Comparison of ENCODE assay signal across 1 cellular context in genomic region chr10:24202181-24202570, GRCh38.
TF ChIP-seq lines count a peak whose summit lies in the region.

No MANE protein-coding gene starts in this region.

TF ChIP-seq in HepG2, 621 proteins besides CTCF, POLR2A, EP300 and RAD21 (continued from another document and continues in another):
- TF ChIP-seq, protein P1, sequence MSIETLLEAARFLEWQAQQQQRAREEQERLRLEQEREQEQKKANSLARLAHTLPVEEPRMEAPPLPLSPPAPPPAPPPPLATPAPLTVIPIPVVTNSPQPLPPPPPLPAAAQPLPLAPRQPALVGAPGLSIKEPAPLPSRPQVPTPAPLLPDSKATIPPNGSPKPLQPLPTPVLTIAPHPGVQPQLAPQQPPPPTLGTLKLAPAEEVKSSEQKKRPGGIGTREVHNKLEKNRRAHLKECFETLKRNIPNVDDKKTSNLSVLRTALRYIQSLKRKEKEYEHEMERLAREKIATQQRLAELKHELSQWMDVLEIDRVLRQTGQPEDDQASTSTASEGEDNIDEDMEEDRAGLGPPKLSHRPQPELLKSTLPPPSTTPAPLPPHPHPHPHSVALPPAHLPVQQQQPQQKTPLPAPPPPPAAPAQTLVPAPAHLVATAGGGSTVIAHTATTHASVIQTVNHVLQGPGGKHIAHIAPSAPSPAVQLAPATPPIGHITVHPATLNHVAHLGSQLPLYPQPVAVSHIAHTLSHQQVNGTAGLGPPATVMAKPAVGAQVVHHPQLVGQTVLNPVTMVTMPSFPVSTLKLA (IDR thresholded peaks at IDR 0.05) = no peak
- TF ChIP-seq ZXDC (CRISPR knock-in tag; IDR thresholded peaks at IDR 0.05) (no peak), PAXIP1 (CRISPR knock-in tag; conservative IDR thresholded peaks at IDR 0.05) (peak; percentile 47), ZNF772 (CRISPR knock-in tag; IDR thresholded peaks at IDR 0.05) (no peak), GABPB1 (CRISPR knock-in tag; IDR thresholded peaks at IDR 0.05) (no peak), PHF21A (CRISPR knock-in tag; IDR thresholded peaks at IDR 0.05) (no peak), ARID2 (CRISPR knock-in tag; IDR thresholded peaks at IDR 0.05; ENCODE audit: borderline replicate concordance) (no peak), USF2 (IDR thresholded peaks at IDR 0.05; ENCODE audit: low read depth, low read length) (no peak), USF2 (CRISPR knock-in tag; IDR thresholded peaks at IDR 0.05; ENCODE audit: borderline replicate concordance) (no peak), MEIS1 (CRISPR knock-in tag; IDR thresholded peaks at IDR 0.05; ENCODE audit: borderline replicate concordance) (peak; percentile 31; the same call in 1 of the 2 replicates), CCAR2 (optimal IDR thresholded peaks at IDR 0.05; ENCODE audit: low read depth, low read length) (no peak), SIN3A (IDR thresholded peaks at IDR 0.05; ENCODE audit: borderline replicate concordance, low read depth, low read length) (no peak), NCOA5 (CRISPR knock-in tag; IDR thresholded peaks at IDR 0.05) (no peak), MXD1 (CRISPR knock-in tag; IDR thresholded peaks at IDR 0.05) (no peak), NCOA2 (CRISPR knock-in tag; IDR thresholded peaks at IDR 0.05) (no peak), ZNF703 (CRISPR knock-in tag; IDR thresholded peaks at IDR 0.05; ENCODE audit: borderline replicate concordance) (no peak), TAF15 (IDR thresholded peaks at IDR 0.05; ENCODE audit: low read depth, low read length, poor library complexity, severe bottlenecking) (no peak), FOXP4 (CRISPR knock-in tag; IDR thresholded peaks at IDR 0.05) (no peak; the same call in 1 of the 2 replicates), ZNF33A (CRISPR knock-in tag; IDR thresholded peaks at IDR 0.05; ENCODE audit: borderline replicate concordance) (no peak), ADNP (CRISPR knock-in tag; IDR thresholded peaks at IDR 0.05) (no peak), MZF1 (CRISPR knock-in tag; IDR thresholded peaks at IDR 0.05; ENCODE audit: borderline replicate concordance) (no peak), MTA1 (CRISPR knock-in tag; IDR thresholded peaks at IDR 0.05; ENCODE audit: borderline replicate concordance) (peak; percentile 58; the same call in 1 of the 2 replicates), ZNF766 (CRISPR knock-in tag; IDR thresholded peaks at IDR 0.05; ENCODE audit: borderline replicate concordance) (no peak), NONO (IDR thresholded peaks at IDR 0.05) (no peak), NONO (CRISPR knock-in tag; conservative IDR thresholded peaks at IDR 0.05) (no peak), IRX3 (CRISPR knock-in tag; IDR thresholded peaks at IDR 0.05; ENCODE audit: borderline replicate concordance, low read depth) (no peak), NFATC3 (CRISPR knock-in tag; IDR thresholded peaks at IDR 0.05) (no peak), TOE1 (CRISPR knock-in tag; IDR thresholded peaks at IDR 0.05) (no peak), SKI (IDR thresholded peaks at IDR 0.05; ENCODE audit: partially characterized antibody) (no peak), ARNT2 (CRISPR knock-in tag; IDR thresholded peaks at IDR 0.05; ENCODE audit: low read depth) (no peak), ARNT (IDR thresholded peaks at IDR 0.05) (no peak), HMGXB4 (CRISPR knock-in tag; IDR thresholded peaks at IDR 0.05; ENCODE audit: borderline replicate concordance in 1 of 2, low read depth in 1 of 2) (no peak)
- TF ChIP-seq, protein P2, sequence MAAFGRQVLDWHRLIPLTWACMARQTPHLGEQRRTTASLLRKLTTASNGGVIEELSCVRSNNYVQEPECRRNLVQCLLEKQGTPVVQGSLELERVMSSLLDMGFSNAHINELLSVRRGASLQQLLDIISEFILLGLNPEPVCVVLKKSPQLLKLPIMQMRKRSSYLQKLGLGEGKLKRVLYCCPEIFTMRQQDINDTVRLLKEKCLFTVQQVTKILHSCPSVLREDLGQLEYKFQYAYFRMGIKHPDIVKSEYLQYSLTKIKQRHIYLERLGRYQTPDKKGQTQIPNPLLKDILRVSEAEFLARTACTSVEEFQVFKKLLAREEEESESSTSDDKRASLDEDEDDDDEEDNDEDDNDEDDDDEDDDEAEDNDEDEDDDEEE (CRISPR knock-in tag; IDR thresholded peaks at IDR 0.05) = no peak
- TF ChIP-seq, protein P3, sequence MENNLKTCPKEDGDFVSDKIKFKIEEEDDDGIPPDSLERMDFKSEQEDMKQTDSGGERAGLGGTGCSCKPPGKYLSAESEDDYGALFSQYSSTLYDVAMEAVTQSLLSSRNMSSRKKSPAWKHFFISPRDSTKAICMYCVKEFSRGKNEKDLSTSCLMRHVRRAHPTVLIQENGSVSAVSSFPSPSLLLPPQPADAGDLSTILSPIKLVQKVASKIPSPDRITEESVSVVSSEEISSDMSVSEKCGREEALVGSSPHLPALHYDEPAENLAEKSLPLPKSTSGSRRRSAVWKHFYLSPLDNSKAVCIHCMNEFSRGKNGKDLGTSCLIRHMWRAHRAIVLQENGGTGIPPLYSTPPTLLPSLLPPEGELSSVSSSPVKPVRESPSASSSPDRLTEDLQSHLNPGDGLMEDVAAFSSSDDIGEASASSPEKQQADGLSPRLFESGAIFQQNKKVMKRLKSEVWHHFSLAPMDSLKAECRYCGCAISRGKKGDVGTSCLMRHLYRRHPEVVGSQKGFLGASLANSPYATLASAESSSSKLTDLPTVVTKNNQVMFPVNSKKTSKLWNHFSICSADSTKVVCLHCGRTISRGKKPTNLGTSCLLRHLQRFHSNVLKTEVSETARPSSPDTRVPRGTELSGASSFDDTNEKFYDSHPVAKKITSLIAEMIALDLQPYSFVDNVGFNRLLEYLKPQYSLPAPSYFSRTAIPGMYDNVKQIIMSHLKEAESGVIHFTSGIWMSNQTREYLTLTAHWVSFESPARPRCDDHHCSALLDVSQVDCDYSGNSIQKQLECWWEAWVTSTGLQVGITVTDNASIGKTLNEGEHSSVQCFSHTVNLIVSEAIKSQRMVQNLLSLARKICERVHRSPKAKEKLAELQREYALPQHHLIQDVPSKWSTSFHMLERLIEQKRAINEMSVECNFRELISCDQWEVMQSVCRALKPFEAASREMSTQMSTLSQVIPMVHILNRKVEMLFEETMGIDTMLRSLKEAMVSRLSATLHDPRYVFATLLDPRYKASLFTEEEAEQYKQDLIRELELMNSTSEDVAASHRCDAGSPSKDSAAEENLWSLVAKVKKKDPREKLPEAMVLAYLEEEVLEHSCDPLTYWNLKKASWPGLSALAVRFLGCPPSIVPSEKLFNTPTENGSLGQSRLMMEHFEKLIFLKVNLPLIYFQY (CRISPR knock-in tag; IDR thresholded peaks at IDR 0.05; ENCODE audit: borderline replicate concordance) = no peak
- TF ChIP-seq, protein P4, sequence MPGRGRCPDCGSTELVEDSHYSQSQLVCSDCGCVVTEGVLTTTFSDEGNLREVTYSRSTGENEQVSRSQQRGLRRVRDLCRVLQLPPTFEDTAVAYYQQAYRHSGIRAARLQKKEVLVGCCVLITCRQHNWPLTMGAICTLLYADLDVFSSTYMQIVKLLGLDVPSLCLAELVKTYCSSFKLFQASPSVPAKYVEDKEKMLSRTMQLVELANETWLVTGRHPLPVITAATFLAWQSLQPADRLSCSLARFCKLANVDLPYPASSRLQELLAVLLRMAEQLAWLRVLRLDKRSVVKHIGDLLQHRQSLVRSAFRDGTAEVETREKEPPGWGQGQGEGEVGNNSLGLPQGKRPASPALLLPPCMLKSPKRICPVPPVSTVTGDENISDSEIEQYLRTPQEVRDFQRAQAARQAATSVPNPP (CRISPR knock-in tag; IDR thresholded peaks at IDR 0.05) = no peak
- TF ChIP-seq, protein P5, sequence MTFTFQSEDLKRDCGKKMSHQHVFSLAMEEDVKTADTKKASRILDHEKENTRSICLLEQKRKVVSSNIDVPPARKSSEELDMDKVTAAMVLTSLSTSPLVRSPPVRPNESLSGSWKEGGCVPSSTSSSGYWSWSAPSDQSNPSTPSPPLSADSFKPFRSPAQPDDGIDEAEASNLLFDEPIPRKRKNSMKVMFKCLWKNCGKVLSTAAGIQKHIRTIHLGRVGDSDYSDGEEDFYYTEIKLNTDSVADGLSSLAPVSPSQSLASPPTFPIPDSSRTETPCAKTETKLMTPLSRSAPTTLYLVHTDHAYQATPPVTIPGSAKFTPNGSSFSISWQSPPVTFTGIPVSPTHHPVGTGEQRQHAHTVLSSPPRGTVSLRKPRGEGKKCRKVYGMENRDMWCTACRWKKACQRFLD (CRISPR knock-in tag; IDR thresholded peaks at IDR 0.05; ENCODE audit: borderline replicate concordance) = no peak
